7 cellular contexts compared by ENCODE assay signal in genomic region chr15:84987351-84987750, GRCh38. TPM values are rescaled to one million over a fixed set of nuclear protein-coding genes. Genes with fewer than 3 reads are reported as not detected.
DNase-seq lines count a peak whose midpoint lies in the region; ATAC-seq and TF ChIP-seq lines count a peak whose summit lies in the region.
"Not testable (repeated sequence)": the region's sequence is repeated elsewhere in the genome, so short reads cannot be mapped to it uniquely, and the experiment has no call there.

No MANE protein-coding gene starts in this region.

- H3K4me1 Mint-ChIP-seq in CD4-positive, alpha-beta memory T cell, result peaks cover 59 to 97% (median 79%) of the 10 kb centered on the region in 4 donors
- peaks cover 80% of the 10 kb centered on the region for H3K4me1 Mint-ChIP-seq in activated CD4-positive, alpha-beta memory T cell treated with anti-CD3 and anti-CD28 coated beads, Interleukin-2, amount 10 ng/mL, durations not matched to agents 7 days and 5 days
- peaks cover 89% of the 10 kb centered on the region for H3K4me1 Mint-ChIP-seq in activated naive CD4-positive, alpha-beta T cell treated with anti-CD3 and anti-CD28 coated beads for 36 hours (ENCODE audit: low read depth)
- H3K4me1 Mint-ChIP-seq in naive thymus-derived CD4-positive, alpha-beta T cell, result peaks cover 58 to 96% (median 85%) of the 10 kb centered on the region in 7 donors
- H3K4me1 Mint-ChIP-seq in type B pancreatic cell (ENCODE audit: unreplicated experiment), result peaks cover 21% of the 10 kb centered on the region

- not testable (repeated sequence) for H3K27ac ChIP-seq in CD4-positive, alpha-beta memory T cell (ENCODE audit: low read depth, low read length)
- H3K27ac ChIP-seq in naive thymus-derived CD4-positive, alpha-beta T cell (ENCODE audit: low read depth, low read length), result peak overlapping the region; percentile 62

- H3K4me1 ChIP-seq in CD4-positive, alpha-beta memory T cell (ENCODE audit: insufficient read depth, low read length), result peaks cover 91% of the 10 kb centered on the region
- peaks cover 13 to 45% of the 10 kb centered on the region in 2 donors for H3K4me1 ChIP-seq in naive thymus-derived CD4-positive, alpha-beta T cell (ENCODE audit: control insufficient read depth in 2 of 2, insufficient read depth in 2 of 2, low read length in 2 of 2)

- H3K4me3 Mint-ChIP-seq in CD4-positive, alpha-beta memory T cell, result peak overlapping the region in 3 of 8 donors; percentile 41 to 78 (median 45)
- H3K4me3 Mint-ChIP-seq in activated CD4-positive, alpha-beta memory T cell treated with anti-CD3 and anti-CD28 coated beads, Interleukin-2, amount 10 ng/mL, durations not matched to agents 7 days and 5 days; activated naive CD4-positive, alpha-beta T cell treated with anti-CD3 and anti-CD28 coated beads for 36 hours; type B pancreatic cell: not testable (repeated sequence)
- H3K4me3 Mint-ChIP-seq in naive thymus-derived CD4-positive, alpha-beta T cell, result peak overlapping the region in 2 of 10 donors; percentile 18 to 71

- in situ Hi-C loops in KBM-7 (cut with MboI; ENCODE audit: low pct_unique_long_range_greater_than_20kb, low sequenced_read_pairs), result not testable (repeated sequence)

- not testable (repeated sequence) for H3K9me3 ChIP-seq in CD4-positive, alpha-beta memory T cell (ENCODE audit: control insufficient read depth in 1 of 2, low read length in 2 of 2); naive thymus-derived CD4-positive, alpha-beta T cell (ENCODE audit: control insufficient read depth in 2 of 3, low read length in 3 of 3)

- peak overlapping the region in 6 of 7 donors; percentile 36 to 99 (median 86) for H3K27ac Mint-ChIP-seq in CD4-positive, alpha-beta memory T cell
- peak overlapping the region; percentile 95 for H3K27ac Mint-ChIP-seq in activated CD4-positive, alpha-beta memory T cell treated with anti-CD3 and anti-CD28 coated beads, Interleukin-2, amount 10 ng/mL, durations not matched to agents 7 days and 5 days
- H3K27ac Mint-ChIP-seq in activated naive CD4-positive, alpha-beta T cell treated with anti-CD3 and anti-CD28 coated beads for 36 hours, result peak overlapping the region; percentile 15
- H3K27ac Mint-ChIP-seq in naive thymus-derived CD4-positive, alpha-beta T cell, result peak overlapping the region in 7 of 9 donors; percentile 72 to 97 (median 93)
- H3K27ac Mint-ChIP-seq in type B pancreatic cell, result not testable (repeated sequence)

- not testable (repeated sequence) for H3K36me3 ChIP-seq in CD4-positive, alpha-beta memory T cell (ENCODE audit: insufficient read depth, low read length); naive thymus-derived CD4-positive, alpha-beta T cell (ENCODE audit: control insufficient read depth in 2 of 3, insufficient read depth in 3 of 3, low read length in 3 of 3)

- CTCF ChIA-PET in CD4-positive, alpha-beta memory T cell (lab: Charles Lee; ENCODE audit: partially characterized antibody), result interaction anchor here (0.8 to 3.2 kb wide), 4 partner anchors 18 to 59 kb away, joined by 3 to 18 read pairs (median 7); no protein-coding TSS in a partner anchor
- CTCF ChIA-PET in activated CD4-positive, alpha-beta memory T cell treated with anti-CD3 and anti-CD28 coated beads, Interleukin-2, amount 10 ng/mL, durations not matched to agents 7 days and 5 days (lab: Charles Lee), result interaction anchor here (0.9 to 1.7 kb wide), 4 partner anchors 18 to 417 kb away, joined by 3 to 4 read pairs (median 4); no protein-coding TSS in a partner anchor
- CTCF ChIA-PET in activated naive CD4-positive, alpha-beta T cell treated with anti-CD3 and anti-CD28 coated beads for 36 hours (lab: Charles Lee), result interaction anchor here (1.3 to 1.6 kb wide), 2 partner anchors 35 to 50 kb away, joined by 3 to 5 read pairs; no protein-coding TSS in a partner anchor
- CTCF ChIA-PET in naive thymus-derived CD4-positive, alpha-beta T cell (lab: Charles Lee), result not testable (repeated sequence)

- not testable (repeated sequence) for H3K9me3 Mint-ChIP-seq in CD4-positive, alpha-beta memory T cell; activated CD4-positive, alpha-beta memory T cell treated with anti-CD3 and anti-CD28 coated beads, Interleukin-2, amount 10 ng/mL, durations not matched to agents 7 days and 5 days; activated naive CD4-positive, alpha-beta T cell treated with anti-CD3 and anti-CD28 coated beads for 36 hours; naive thymus-derived CD4-positive, alpha-beta T cell; type B pancreatic cell

- not testable (repeated sequence) for H3K27me3 ChIP-seq in CD4-positive, alpha-beta memory T cell (ENCODE audit: insufficient read depth, low read length); naive thymus-derived CD4-positive, alpha-beta T cell (ENCODE audit: control insufficient read depth in 2 of 2, insufficient read depth in 2 of 2, low read length in 2 of 2)

- intact Hi-C loops in CD4-positive, alpha-beta memory T cell (cut with micrococcal nuclease); naive thymus-derived CD4-positive, alpha-beta T cell (cut with micrococcal nuclease): not testable (repeated sequence)
- intact Hi-C loops in activated naive CD4-positive, alpha-beta T cell treated with anti-CD3 and anti-CD28 coated beads for 36 hours (cut with micrococcal nuclease), result loop anchor here (10.0 kb wide), 1 partner anchor 717 kb away; no protein-coding TSS in a partner anchor

- not testable (repeated sequence) for ATAC-seq in naive thymus-derived CD4-positive, alpha-beta T cell

- TF ChIP-seq CTCF in type B pancreatic cell (conservative IDR thresholded peaks at IDR 0.05), result not testable (repeated sequence)

- H3K27me3 Mint-ChIP-seq in CD4-positive, alpha-beta memory T cell; activated CD4-positive, alpha-beta memory T cell treated with anti-CD3 and anti-CD28 coated beads, Interleukin-2, amount 10 ng/mL, durations not matched to agents 7 days and 5 days; activated naive CD4-positive, alpha-beta T cell treated with anti-CD3 and anti-CD28 coated beads for 36 hours (ENCODE audit: low read depth): not testable (repeated sequence)
- peaks cover 0 to 17% (median 0%) of the 10 kb centered on the region in 5 donors for H3K27me3 Mint-ChIP-seq in naive thymus-derived CD4-positive, alpha-beta T cell
- H3K27me3 Mint-ChIP-seq in type B pancreatic cell, result peaks cover 24% of the 10 kb centered on the region

- POLR2A ChIA-PET in CD4-positive, alpha-beta memory T cell (lab: Charles Lee; ENCODE audit: partially characterized antibody), result interaction anchor here (0.6 to 2.8 kb wide), 4 partner anchors 8 to 356 kb away, joined by 3 to 24 read pairs (median 5); partner anchors contain the start of gene PDE8A
- POLR2A ChIA-PET in activated CD4-positive, alpha-beta memory T cell treated with anti-CD3 and anti-CD28 coated beads, Interleukin-2, amount 10 ng/mL, durations not matched to agents 7 days and 5 days (lab: Charles Lee), result interaction anchor here (2.0 kb wide), 1 partner anchor 43 kb away, joined by 14 read pairs; no protein-coding TSS in a partner anchor
- POLR2A ChIA-PET in naive thymus-derived CD4-positive, alpha-beta T cell (lab: Charles Lee), result interaction anchor here (1.1 kb wide), 2 partner anchors 57 to 109 kb away, joined by 4 to 5 read pairs; no protein-coding TSS in a partner anchor

- H3K36me3 Mint-ChIP-seq in CD4-positive, alpha-beta memory T cell; activated CD4-positive, alpha-beta memory T cell treated with anti-CD3 and anti-CD28 coated beads, Interleukin-2, amount 10 ng/mL, durations not matched to agents 7 days and 5 days (ENCODE audit: low read depth); activated naive CD4-positive, alpha-beta T cell treated with anti-CD3 and anti-CD28 coated beads for 36 hours (ENCODE audit: low read depth); naive thymus-derived CD4-positive, alpha-beta T cell: not testable (repeated sequence)
- peaks cover 12% of the 10 kb centered on the region for H3K36me3 Mint-ChIP-seq in type B pancreatic cell

- not testable (repeated sequence) for DNase-seq in CD4-positive, alpha-beta memory T cell; activated CD4-positive, alpha-beta memory T cell treated with anti-CD3 and anti-CD28 coated beads, Interleukin-2, amount 10 ng/mL, durations not matched to agents 7 days and 5 days; activated naive CD4-positive, alpha-beta T cell treated with anti-CD3 and anti-CD28 coated beads for 36 hours; naive thymus-derived CD4-positive, alpha-beta T cell
- DNase-seq in KBM-7 (peak; percentile 69), MV-4-11 (lab: John Stamatoyannopoulos, UW) (peak; percentile 45), type B pancreatic cell (ENCODE audit: extremely low spot score, unreplicated experiment) (peak; percentile 34)

- H3K4me3 ChIP-seq in CD4-positive, alpha-beta memory T cell (ENCODE audit: low read length in 2 of 2); naive thymus-derived CD4-positive, alpha-beta T cell (ENCODE audit: low read length): not testable (repeated sequence)

RNA-seq across cellular contexts. Expression of gene PDE8A, which starts 5.7 kb away (rescaled TPM):
- 10 to 100 TPM; 39.2 to 41.3 TPM for total RNA-seq in CD4-positive, alpha-beta memory T cell
- 1 to 10 TPM; 1.9 to 5.6 TPM for polyA plus RNA-seq in CD4-positive, alpha-beta memory T cell
- 10 to 100 TPM; 24.4 to 25.1 TPM for total RNA-seq in activated CD4-positive, alpha-beta memory T cell treated with anti-CD3 and anti-CD28 coated beads, Interleukin-2, amount 10 ng/mL, durations not matched to agents 7 days and 5 days
- total RNA-seq in activated naive CD4-positive, alpha-beta T cell treated with anti-CD3 and anti-CD28 coated beads for 36 hours, result 10 to 100 TPM; 28.8 to 29.2 TPM
- 10 to 100 TPM; 17.4 to 43.3 (median 33.8) TPM for total RNA-seq in naive thymus-derived CD4-positive, alpha-beta T cell
- 1 to 10 TPM; 1.7 to 4.3 TPM for polyA plus RNA-seq in naive thymus-derived CD4-positive, alpha-beta T cell
- 22.8 and 41.8 TPM in 2 replicates for total RNA-seq in type B pancreatic cell (ENCODE audit: low replicate concordance)
